9 cellular contexts compared by ENCODE assay signal in the genomic region with DNA sequence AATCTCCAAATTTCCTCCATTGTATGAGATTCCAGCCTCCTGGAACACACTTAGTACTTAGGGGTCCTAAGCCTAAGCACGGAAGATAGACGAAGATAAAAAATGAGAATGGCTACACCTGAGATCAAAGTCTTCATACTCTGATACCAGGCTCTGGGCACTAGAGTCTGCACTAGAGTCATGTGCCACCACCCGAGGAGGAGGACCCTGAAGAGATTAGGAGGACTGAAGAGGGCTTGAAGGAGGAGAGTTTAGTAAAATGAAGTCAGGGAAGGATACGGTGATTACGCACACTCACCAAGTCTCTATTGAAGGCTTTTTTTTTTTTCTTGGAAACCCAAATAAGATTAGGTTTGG. TPM values are rescaled to one million over a fixed set of nuclear protein-coding genes. Genes with fewer than 3 reads are reported as not detected.
DNase-seq lines count a peak whose midpoint lies in the region; ATAC-seq, FAIRE-seq and TF ChIP-seq lines count a peak whose summit lies in the region.
"Had no signal": no experiment of that assay in that cellular context is flagged by ENCODE, and none has a peak within 500 bp of the region (broad histone marks: within the 10 kb centered on the region; RNA-seq: fewer than 3 reads in every experiment).

No MANE protein-coding gene starts in this region.

- peaks cover 16% of the 10 kb centered on the region for H3K4me1 Mint-ChIP-seq in WTC11
- peaks cover 45% of the 10 kb centered on the region for H3K4me1 Mint-ChIP-seq in stimulated activated naive CD8-positive, alpha-beta T cell treated with anti-CD3 and anti-CD28 coated beads, Interleukin-15, amount 100 ng/mL, for 72 hours

- peak overlapping the region; percentile 94 for H3K4me3 Mint-ChIP-seq in WTC11
- H3K4me3 Mint-ChIP-seq in stimulated activated naive CD8-positive, alpha-beta T cell treated with anti-CD3 and anti-CD28 coated beads, Interleukin-15, amount 100 ng/mL, for 72 hours = peak overlapping the region; percentile 83 to 99

- H3K36me3 Mint-ChIP-seq in WTC11 = peaks cover 7% of the 10 kb centered on the region

- H3K9me3 ChIP-seq in iPS-18c (ENCODE audit: control insufficient read depth, insufficient read depth, low read length) = no peaks in the 10 kb centered on the region

- DNase-seq in NCI-H526 (lab: John Stamatoyannopoulos, UW) (peak; percentile 50 to 64), NCI-H526 treated with DMSO at 0.1 percent for 48 hours (lab: John Stamatoyannopoulos, UW) (no peak), WTC11 (ENCODE audit: low spot score) (no peak), GM12891 (ENCODE audit: insufficient read length, low spot score) (no peak), CD1c-positive myeloid dendritic cell (ENCODE audit: extremely low spot score) (no peak)
- no peak for DNase-seq in stimulated activated naive CD8-positive, alpha-beta T cell treated with anti-CD3 and anti-CD28 coated beads, Interleukin-15, amount 100 ng/mL, for 72 hours

- peak overlapping the region; percentile 95 for H3K27ac Mint-ChIP-seq in WTC11
- peak overlapping the region; percentile 98 to 100 for H3K27ac Mint-ChIP-seq in stimulated activated naive CD8-positive, alpha-beta T cell treated with anti-CD3 and anti-CD28 coated beads, Interleukin-15, amount 100 ng/mL, for 72 hours

- peak overlapping the region; percentile 91 for H3K4me3 ChIP-seq in iPS-18c (ENCODE audit: insufficient read depth, low read depth, low read length)

- ATAC-seq in WTC11 (peak; percentile 2; the same call in 1 of the 2 replicates), GM18867 (IDR thresholded peaks at IDR 0.05; ENCODE audit: unreplicated experiment) (no peak)
- peak; percentile 2 for ATAC-seq in stimulated activated naive CD8-positive, alpha-beta T cell treated with anti-CD3 and anti-CD28 coated beads, Interleukin-15, amount 100 ng/mL, for 72 hours

- POLR2A ChIA-PET in WTC11 (lab: Charles Lee) = interaction anchor here (0.9 to 1.5 kb wide), 4 partner anchors 9 to 131 kb away, joined by 3 to 4 read pairs (median 4); partner anchors contain the start of genes PAIP2 and PROB1

- CTCF ChIA-PET in WTC11 (lab: Charles Lee) = interaction anchor here (0.6 to 3.4 kb wide), 5 partner anchors 12 to 232 kb away, joined by 3 to 31 read pairs (median 3); partner anchors contain the start of gene PROB1

- FAIRE-seq in GM12891 (lab: Jason Lieb, UNC) = no peak

- TF ChIP-seq POLR2A in GM12891 (IDR thresholded peaks at IDR 0.05; ENCODE audit: low read depth, low read length) = no peak

- no peak for TF ChIP-seq CTCF in WTC11 (IDR thresholded peaks at IDR 0.05)

- H3K27me3 Mint-ChIP-seq in WTC11 (ENCODE audit: low read depth) = no peaks in the 10 kb centered on the region
- no peaks in the 10 kb centered on the region for H3K27me3 Mint-ChIP-seq in stimulated activated naive CD8-positive, alpha-beta T cell treated with anti-CD3 and anti-CD28 coated beads, Interleukin-15, amount 100 ng/mL, for 72 hours

- H3K9me3 Mint-ChIP-seq in WTC11 = no peaks in the 10 kb centered on the region
- H3K9me3 Mint-ChIP-seq in stimulated activated naive CD8-positive, alpha-beta T cell treated with anti-CD3 and anti-CD28 coated beads, Interleukin-15, amount 100 ng/mL, for 72 hours = no peaks in the 10 kb centered on the region

TF ChIP-seq in WTC11, 78 proteins besides CTCF, POLR2A, EP300 and RAD21:
- TF ChIP-seq ZSCAN18 (CRISPR knock-in tag; IDR thresholded peaks at IDR 0.05) (no peak), ZNF263 (CRISPR knock-in tag; IDR thresholded peaks at IDR 0.05; ENCODE audit: low read depth) (peak; percentile 41; the same call in 1 of the 2 replicates)
- TF ChIP-seq, protein P1, sequence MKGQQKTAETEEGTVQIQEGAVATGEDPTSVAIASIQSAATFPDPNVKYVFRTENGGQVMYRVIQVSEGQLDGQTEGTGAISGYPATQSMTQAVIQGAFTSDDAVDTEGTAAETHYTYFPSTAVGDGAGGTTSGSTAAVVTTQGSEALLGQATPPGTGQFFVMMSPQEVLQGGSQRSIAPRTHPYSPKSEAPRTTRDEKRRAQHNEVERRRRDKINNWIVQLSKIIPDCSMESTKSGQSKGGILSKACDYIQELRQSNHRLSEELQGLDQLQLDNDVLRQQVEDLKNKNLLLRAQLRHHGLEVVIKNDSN (CRISPR knock-in tag; IDR thresholded peaks at IDR 0.05) = no peak

TF ChIP-seq in GM12891, 5 proteins besides CTCF, POLR2A, EP300 and RAD21:
- TF ChIP-seq POLR2AphosphoS5 (IDR thresholded peaks at IDR 0.05; ENCODE audit: low read depth, low read length) (no peak), SPI1 (IDR thresholded peaks at IDR 0.05; ENCODE audit: low read depth, low read length) (no peak), PAX5 (IDR thresholded peaks at IDR 0.05; ENCODE audit: insufficient read depth, low read length, severe bottlenecking) (no peak), TAF1 (IDR thresholded peaks at IDR 0.05; ENCODE audit: low read depth, low read length) (no peak), POU2F2 (IDR thresholded peaks at IDR 0.05; ENCODE audit: low read depth, low read length) (no peak)

RNA-seq across cellular contexts. Expression of gene SPATA24, which starts 0.6 kb away (rescaled TPM):
- 12.9 to 13.9 TPM (median 13.2 TPM) in 3 replicates for total RNA-seq in WTC11 (2021)
- 9.1 TPM for polyA plus RNA-seq in GM12891 (2012; ENCODE audit: low read depth, missing spikeins)

RNA-seq across cellular contexts. Expression of gene PROB1, which starts 9.6 kb away (rescaled TPM):
- total RNA-seq in WTC11 (2021) = 2.5 to 3.3 TPM (median 3.2 TPM) in 3 replicates
- 3.5 TPM for polyA plus RNA-seq in GM12891 (2012; ENCODE audit: low read depth, missing spikeins)

RNA-seq across cellular contexts. Expression of gene MZB1, which starts 14.7 kb away (rescaled TPM):
- total RNA-seq in WTC11 (2021) = 0.85 to 1.8 TPM (median 1.1 TPM) in 3 replicates
- polyA plus RNA-seq in GM12891 (2012; ENCODE audit: low read depth, missing spikeins) = 156 TPM
- total RNA-seq: HT1080 had no signal

RNA-seq across cellular contexts. Expression of gene SLC23A1, which starts 21.4 kb away (rescaled TPM):
- total RNA-seq in WTC11 (2021) = not detected in 3 replicates
- 1.3 TPM for polyA plus RNA-seq in GM12891 (2012; ENCODE audit: low read depth, missing spikeins)
- total RNA-seq: HT1080 had no signal

RNA-seq across cellular contexts. Expression of gene DNAJC18, which starts 34.9 kb away (rescaled TPM):
- 23.7 to 29.1 TPM (median 28.9 TPM) in 3 replicates for total RNA-seq in WTC11 (2021)
- polyA plus RNA-seq in GM12891 (2012; ENCODE audit: low read depth, missing spikeins) = 9.3 TPM

Comparison
In these comparisons a context has a peak if more than half of its experiments do, and no peak if none do; other contexts are left out.
1. DNase-seq: peak in NCI-H526 (2 of 2); none in NCI-H526 treated with DMSO at 0.1 percent for 48 hours (single experiment), WTC11 (single experiment), stimulated activated naive CD8-positive, alpha-beta T cell treated with anti-CD3 and anti-CD28 coated beads, Interleukin-15, amount 100 ng/mL, for 72 hours (0 of 2), GM12891 (single experiment) and CD1c-positive myeloid dendritic cell (single experiment).